16 cellular contexts compared by ENCODE assay signal in the genomic region with DNA sequence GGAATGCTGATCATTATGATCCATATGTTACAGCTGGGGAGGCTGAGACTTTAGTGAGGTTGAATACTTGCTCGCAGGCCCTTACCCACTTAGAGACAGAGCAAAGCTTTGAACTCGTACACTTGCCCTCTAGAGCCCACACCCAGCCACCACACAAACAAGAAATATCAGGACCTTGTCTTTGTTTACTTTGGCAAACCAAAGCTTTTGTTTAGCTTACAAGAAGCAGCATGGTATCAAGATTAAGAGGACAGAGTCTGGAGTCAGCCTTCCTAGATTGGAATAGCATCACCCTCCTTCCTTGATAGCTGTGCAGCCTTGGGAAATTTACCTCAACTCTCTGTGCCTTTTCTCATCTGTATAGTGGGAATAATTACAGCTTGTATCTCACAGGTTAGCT.
DNase-seq lines count a peak whose midpoint lies in the region; ATAC-seq and TF ChIP-seq lines count a peak whose summit lies in the region.
"Had no signal": no experiment of that assay in that cellular context is flagged by ENCODE, and none has a peak within 500 bp of the region (broad histone marks: within the 10 kb centered on the region; RNA-seq: fewer than 3 reads in every experiment).

No MANE protein-coding gene starts in this region.

- H3K9ac ChIP-seq in H9 (ENCODE audit: extremely low read depth, insufficient read length, low read length) = no peak overlapping the region
- H3K9ac ChIP-seq: BLaER1 had no signal

- no peak overlapping the region for H3K4me2 ChIP-seq in H9 (ENCODE audit: insufficient read depth, insufficient read length, low read length)
- H3K4me2 ChIP-seq: BLaER1, GM23338 had no signal

- no peak overlapping the region for H4K5ac ChIP-seq in H9 (ENCODE audit: insufficient read length, low read depth, low read length)

- H3K23me2 ChIP-seq in H9 (ENCODE audit: insufficient read length, low read depth, low read length, poor library complexity, severe bottlenecking) = no peaks in the 10 kb centered on the region

- H3K36me3 Mint-ChIP-seq in H9 (ENCODE audit: insufficient read depth in 1 of 3, low read depth in 3 of 3) = no peaks in the 10 kb centered on the region
- H3K36me3 Mint-ChIP-seq in mesothelial cell of epicardium = peaks cover 10% of the 10 kb centered on the region
- H3K36me3 Mint-ChIP-seq: CD4-positive, CD25-positive, alpha-beta regulatory T cell; CD8-positive, alpha-beta T cell had no signal

- no CpG with 5 or more reads among the region's 2 CpGs for WGBS in H9 (ENCODE audit: extremely low coverage, insufficient read length, low lambda C conversion rate)

- H3K23ac ChIP-seq in H9 (ENCODE audit: insufficient read length, low read depth, low read length) = no peak overlapping the region

- H3K9me3 Mint-ChIP-seq in H9 (no peaks in the 10 kb centered on the region), mesothelial cell of epicardium (peaks cover 18% of the 10 kb centered on the region)
- H3K9me3 Mint-ChIP-seq: GM23338 had no signal

- H3K4me1 Mint-ChIP-seq in H9 = no peaks in the 10 kb centered on the region
- H3K4me1 Mint-ChIP-seq in mesothelial cell of epicardium = peaks cover 14% of the 10 kb centered on the region
- H3K4me1 Mint-ChIP-seq: B cell, GM23338 had no signal

- H3K56ac ChIP-seq in H9 (ENCODE audit: insufficient read length, low read depth, low read length) = no peak overlapping the region

- no peak overlapping the region for H4K91ac ChIP-seq in H9 (ENCODE audit: insufficient read length, low read depth, low read length)

- DNase-seq in H9 = no peak
- no peak for DNase-seq in left colon
- no peak for DNase-seq in mesothelial cell of epicardium (ENCODE audit: low spot score in 2 of 2, unreplicated experiment in 2 of 2)
- no peak for DNase-seq in 8988T
- no peak for DNase-seq in NCI-H526 (lab: John Stamatoyannopoulos, UW)
- DNase-seq in NCI-H226 = no peak
- DNase-seq: Caco-2; CD4-positive, CD25-positive, alpha-beta regulatory T cell; CD8-positive, alpha-beta T cell; DMS153; DND-41; HCEC 1CT had no signal

- no peaks in the 10 kb centered on the region for H3K27me3 Mint-ChIP-seq in H9 (ENCODE audit: low read depth)
- H3K27me3 Mint-ChIP-seq in mesothelial cell of epicardium (ENCODE audit: low read depth) = no peaks in the 10 kb centered on the region
- H3K27me3 Mint-ChIP-seq: B cell; CD4-positive, CD25-positive, alpha-beta regulatory T cell had no signal

- H3K27ac Mint-ChIP-seq in H9 (no peak overlapping the region), mesothelial cell of epicardium (peak overlapping the region; percentile 25)
- H3K27ac Mint-ChIP-seq: B cell; CD4-positive, CD25-positive, alpha-beta regulatory T cell; CD8-positive, alpha-beta T cell; GM23338 had no signal

- no peaks in the 10 kb centered on the region for H3K4me1 ChIP-seq in H9 (ENCODE audit: insufficient read depth, low read length)
- H3K4me1 ChIP-seq: BLaER1, Caco-2 had no signal

- H3K27me3 ChIP-seq in H9 (ENCODE audit: insufficient read depth, low read length) = no peaks in the 10 kb centered on the region
- H3K27me3 ChIP-seq: BLaER1 had no signal

- no peaks in the 10 kb centered on the region for H3K79me1 ChIP-seq in H9 (ENCODE audit: insufficient read depth, low read depth, low read length, poor library complexity, severe bottlenecking)

- H3K14ac ChIP-seq in H9 (ENCODE audit: insufficient read depth, low read length) = no peak overlapping the region

- peak; percentile 77 for ATAC-seq in left colon
- ATAC-seq: CD8-positive, alpha-beta T cell; GM23338 had no signal

- H2AK5ac ChIP-seq in H9 (ENCODE audit: insufficient read length, low read length) = no peak overlapping the region

- no peak overlapping the region for H2AFZ ChIP-seq in H9 (ENCODE audit: low read length)
- H2AFZ ChIP-seq: GM23338 had no signal

- H4K20me1 ChIP-seq in H9 (ENCODE audit: control insufficient read depth, insufficient read depth, insufficient read length) = no peaks in the 10 kb centered on the region
- H4K20me1 ChIP-seq: BLaER1 had no signal

- H4K8ac ChIP-seq in H9 (replicated peaks; ENCODE audit: insufficient read length, low read depth, low read length) = no peak overlapping the region

- no peak overlapping the region for H2BK120ac ChIP-seq in H9 (ENCODE audit: low read depth, low read length, poor library complexity, severe bottlenecking)

- H3T11ph ChIP-seq in H9 (ENCODE audit: low read length) = no peak overlapping the region

- no peak overlapping the region for H2BK12ac ChIP-seq in H9 (ENCODE audit: insufficient read length, low read depth, low read length)

- H3K4me3 Mint-ChIP-seq in H9 = no peak overlapping the region; a peak in 1 of 5 replicates
- no peak overlapping the region for H3K4me3 Mint-ChIP-seq in mesothelial cell of epicardium
- H3K4me3 Mint-ChIP-seq: B cell; CD4-positive, CD25-positive, alpha-beta regulatory T cell; CD8-positive, alpha-beta T cell; GM23338 had no signal

- H3K79me2 ChIP-seq in H9 (ENCODE audit: insufficient read depth, low read length) = no peaks in the 10 kb centered on the region

- no peak overlapping the region for H3K4ac ChIP-seq in H9 (ENCODE audit: low read depth, low read length)

- peak overlapping the region; percentile 45 for H2BK20ac ChIP-seq in H9 (ENCODE audit: low read depth, low read length, poor library complexity, severe bottlenecking)

- TF ChIP-seq CTCF in H9 (conservative IDR thresholded peaks at IDR 0.05) (no peak), mesothelial cell of epicardium (IDR thresholded peaks at IDR 0.05; ENCODE audit: unreplicated experiment) (no peak)

- H2BK5ac ChIP-seq in H9 (ENCODE audit: insufficient read length, low read length) = no peak overlapping the region

- intact Hi-C loops in left colon (cut with DNase I, micrococcal nuclease) = no loop called here

- H3K27ac ChIP-seq in H9 (ENCODE audit: insufficient read length, low read depth, low read length) = no peak overlapping the region
- H3K27ac ChIP-seq: BLaER1, C4-2B had no signal

- no peaks in the 10 kb centered on the region for H3K9me3 ChIP-seq in H9 (ENCODE audit: control insufficient read depth, low read depth, low read length)
- H3K9me3 ChIP-seq: BLaER1, Caco-2 had no signal

- no peak overlapping the region for H2BK15ac ChIP-seq in H9 (ENCODE audit: low read depth, low read length)

- H3K18ac ChIP-seq in H9 (ENCODE audit: insufficient read length, low read depth, low read length) = no peak overlapping the region
